In genomic region chr20:21125849-21126840, GRCh38 we compare ENCODE assay signal across 8 cellular contexts. TPM values are rescaled to one million over a fixed set of nuclear protein-coding genes. Genes with fewer than 3 reads are reported as not detected.
DNase-seq lines count a peak whose midpoint lies in the region; ATAC-seq and TF ChIP-seq lines count a peak whose summit lies in the region.

KIZ (plus strand) TSS chr20:21126082; CDS start chr20:21126116, 34 bp downstream.

- H3K4me3 ChIP-seq in AG10803 (ENCODE audit: low read length) (peak within 1 kb of the TSS; percentile 81), kidney epithelial cell (ENCODE audit: low read depth, low read length) (peak within 1 kb of the TSS; percentile 89)

- H3K27me3 ChIP-seq in kidney epithelial cell (ENCODE audit: control insufficient read depth, insufficient read depth, low read length): no peaks in the 10 kb centered on the region

- peak; percentile 27; the same call in 1 of the 2 replicates for TF ChIP-seq CTCF in AG10803 (conservative IDR thresholded peaks at IDR 0.05; ENCODE audit: low read length)
- peak; percentile 11 for TF ChIP-seq CTCF in kidney epithelial cell (IDR thresholded peaks at IDR 0.05; ENCODE audit: insufficient read depth, low read length, poor library complexity, severe bottlenecking)

- peak; percentile 95 for DNase-seq in AG10803 (ENCODE audit: low read depth)
- peak; percentile 93 for DNase-seq in NCI-H345 treated with DMSO at 0.1 percent for 48 hours (lab: John Stamatoyannopoulos, UW; ENCODE audit: unreplicated experiment)
- peak; percentile 95 for DNase-seq in activated CD4-positive, CD25-positive, alpha-beta regulatory T cell treated with anti-CD3 and anti-CD28 coated beads, Interleukin-2, amount 50 U/mL, for 16 hours (ENCODE audit: low read depth, low spot score)
- peak; percentile 94 for DNase-seq in cerebellar cortex (ENCODE audit: low spot score)
- peak; percentile 58 for DNase-seq in kidney epithelial cell (ENCODE audit: low read depth)
- peak; percentile 92 to 97 for DNase-seq in stimulated activated CD4-positive, alpha-beta T cell treated with anti-CD3 and anti-CD28 coated beads, Interleukin-15, amount 100 ng/mL, for 48 hours (ENCODE audit: low read depth in 2 of 2)

- ATAC-seq in GM19025 (IDR thresholded peaks at IDR 0.05; ENCODE audit: low read depth, unreplicated experiment): peak; percentile 98
- ATAC-seq in HG03342 (IDR thresholded peaks at IDR 0.05; ENCODE audit: unreplicated experiment): peak; percentile 96

- no peaks in the 10 kb centered on the region for H3K36me3 ChIP-seq in kidney epithelial cell (ENCODE audit: control insufficient read depth, insufficient read depth, low read length)

RNA-seq across cellular contexts. Expression of gene KIZ, which starts in this region (rescaled TPM):
- 4.7 and 11.4 TPM in 2 replicates for total RNA-seq in kidney epithelial cell

Comparison
In these comparisons a context has a peak if more than half of its experiments do, and no peak if none do; other contexts are left out.
1. Peak in every context shown above with its lines: DNase-seq, ATAC-seq and H3K4me3 ChIP-seq.